2 cellular contexts compared by ENCODE assay signal in the genomic region with DNA sequence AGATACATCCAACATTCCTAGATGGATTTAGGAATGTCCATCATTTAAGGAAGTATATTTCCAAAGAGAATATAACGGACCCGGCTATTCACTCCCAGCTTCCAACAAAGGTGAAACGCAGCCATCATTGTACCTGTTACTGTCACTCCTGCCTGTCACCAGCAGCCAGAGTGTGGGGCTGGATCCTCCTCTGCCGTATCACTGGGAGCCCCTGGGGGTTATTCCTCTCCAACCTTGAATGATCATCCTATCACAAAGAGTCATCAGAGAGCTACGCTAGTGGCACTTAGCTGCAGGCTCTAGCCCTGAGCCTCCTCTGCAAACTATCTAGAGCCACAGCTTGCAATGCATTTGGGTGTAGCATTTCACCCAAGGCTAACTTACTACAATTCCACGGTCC.
TF ChIP-seq lines count a peak whose summit lies in the region.

No MANE protein-coding gene starts in this region.

TF ChIP-seq in GM23338, 12 proteins besides CTCF, POLR2A, EP300 and RAD21 (continued from another document):
- TF ChIP-seq REST (IDR thresholded peaks at IDR 0.05; ENCODE audit: unreplicated experiment) = no peak
- no peak for TF ChIP-seq ETS1 (IDR thresholded peaks at IDR 0.05)
- TF ChIP-seq CREB1 (CRISPR knock-in tag; IDR thresholded peaks at IDR 0.05; ENCODE audit: low read depth) = no peak
- no peak for TF ChIP-seq ZNF331 (CRISPR knock-in tag; IDR thresholded peaks at IDR 0.05; ENCODE audit: low read depth)
- TF ChIP-seq STAT1 (IDR thresholded peaks at IDR 0.05; ENCODE audit: unreplicated experiment) = no peak
- TF ChIP-seq ZNF462 (CRISPR knock-in tag; IDR thresholded peaks at IDR 0.05) = no peak

TF ChIP-seq in neural cell, 6 proteins besides CTCF, POLR2A, EP300 and RAD21 (continued from another document):
- no peak for TF ChIP-seq REST (IDR thresholded peaks at IDR 0.05; ENCODE audit: borderline replicate concordance)
- no peak for TF ChIP-seq POLR2AphosphoS5 (IDR thresholded peaks at IDR 0.05)
